8 cellular contexts compared by ENCODE assay signal in genomic region chr6:145015739-145016558, GRCh38.
A peak's percentile ranks its signal among the peaks of the same experiment; 100 is the strongest.
DNase-seq lines count a peak whose midpoint lies in the region; ATAC-seq, FAIRE-seq and TF ChIP-seq lines count a peak whose summit lies in the region.

No MANE protein-coding gene starts in this region.

- H3K4me3 Mint-ChIP-seq in activated T-cell treated with anti-CD3 and anti-CD28 coated beads, Interleukin-2, amount 50 U/mL, for 4 hours = no peak overlapping the region

- TF ChIP-seq RAD21 in HepG2 (CRISPR knock-in tag; IDR thresholded peaks at IDR 0.05) = no peak

- H3K4me2 ChIP-seq in HepG2 (ENCODE audit: low read depth, low read length) (no peak overlapping the region), OCI-LY7 (ENCODE audit: low read length) (no peak overlapping the region)

- H2AFZ ChIP-seq in HepG2 (ENCODE audit: low read length) = no peak overlapping the region
- no peak overlapping the region for H2AFZ ChIP-seq in OCI-LY7 (ENCODE audit: low read length)

- H3K36me3 ChIP-seq in HepG2 (replicated peaks in 1 of 2; ENCODE audit: control insufficient read depth in 1 of 2, insufficient read depth in 2 of 2, low read length in 2 of 2) = no peaks in the 10 kb centered on the region
- H3K36me3 ChIP-seq in OCI-LY7 (ENCODE audit: insufficient read depth, low read length) = no peaks in the 10 kb centered on the region

- H3K4me3 ChIP-seq in HepG2 (replicated peaks in 1 of 3; ENCODE audit: insufficient read depth in 1 of 3, low read depth in 2 of 3, low read length in 3 of 3) (no peak overlapping the region), OCI-LY7 (ENCODE audit: low read depth, low read length, poor library complexity, severe bottlenecking) (no peak overlapping the region)

- intact Hi-C loops in HepG2 (cut with micrococcal nuclease; ENCODE audit: unreplicated experiment) (no loop called here), OCI-LY7 (cut with micrococcal nuclease; ENCODE audit: unreplicated experiment) (no loop called here)

- TF ChIP-seq POLR2A in HepG2 (IDR thresholded peaks at IDR 0.05; ENCODE audit: insufficient read depth in 1 of 2, low read depth in 2 of 2, low read length in 2 of 2) = no peak

- H3K79me2 ChIP-seq in HepG2 (ENCODE audit: insufficient read depth, low read length) (no peaks in the 10 kb centered on the region), OCI-LY7 (ENCODE audit: insufficient read depth, low read depth, low read length) (no peaks in the 10 kb centered on the region)

- H3K4me1 Mint-ChIP-seq in activated T-cell treated with anti-CD3 and anti-CD28 coated beads, Interleukin-2, amount 50 U/mL, for 4 hours (ENCODE audit: low read depth) = peaks cover 5% of the 10 kb centered on the region

- no peak for TF ChIP-seq EP300 in HepG2 (IDR thresholded peaks at IDR 0.05; ENCODE audit: low read depth in 2 of 2, low read length in 2 of 2)
- TF ChIP-seq EP300 in HepG2 (CRISPR knock-in tag; IDR thresholded peaks at IDR 0.05; ENCODE audit: borderline replicate concordance) = no peak

- no TSS peak for BruUV-seq in HepG2 (replicated peaks; lab: Mats Ljungman, UMichigan)
- BruUV-seq in OCI-LY7 (replicated peaks; lab: Mats Ljungman, UMichigan) = no TSS peak

- POLR2A ChIA-PET in HepG2 (lab: Yijun Ruan, JAX) (no interaction called here), OCI-LY7 (lab: Charles Lee) (no interaction called here)

- H3K27ac ChIP-seq in HepG2 (ENCODE audit: extremely low read length, insufficient read depth, low read length) (no peak overlapping the region), OCI-LY7 (ENCODE audit: low read depth, low read length, poor library complexity, severe bottlenecking) (no peak overlapping the region)

- H3K36me3 Mint-ChIP-seq in activated T-cell treated with anti-CD3 and anti-CD28 coated beads, Interleukin-2, amount 50 U/mL, for 4 hours (ENCODE audit: insufficient read depth) = no peaks in the 10 kb centered on the region

- in situ Hi-C loops in HepG2 (cut with HindIII; ENCODE audit: extremely low pct_ligation_motif_present, low pct_unique_long_range_greater_than_20kb) = no loop called here

- H3K9ac ChIP-seq in HepG2 (ENCODE audit: insufficient read depth, low read depth, low read length) = no peak overlapping the region

- peak; percentile 9 for DNase-seq in GDM1 (lab: John Stamatoyannopoulos, UW)
- DNase-seq in activated T-cell treated with anti-CD3 and anti-CD28 coated beads, Interleukin-2, amount 50 U/mL, for 4 hours = no peak
- DNase-seq in HepG2 (ENCODE audit: low spot score) = no peak
- no peak for DNase-seq in NCI-H1930 (lab: John Stamatoyannopoulos, UW)
- DNase-seq in OCI-LY7 (ENCODE audit: low spot score) = no peak
- no peak for DNase-seq in activated gamma-delta T cell treated with Interleukin-2 at 50 U/mL for 16 hours

- H3K27me3 Mint-ChIP-seq in activated T-cell treated with anti-CD3 and anti-CD28 coated beads, Interleukin-2, amount 50 U/mL, for 4 hours (ENCODE audit: low read depth) = peaks cover 9% of the 10 kb centered on the region

- CTCF ChIA-PET in HepG2 (lab: Yijun Ruan, JAX; ENCODE audit: low intra/inter-chr PET ratio, low total read pairs) = no interaction called here
- CTCF ChIA-PET in OCI-LY7 (lab: Charles Lee; ENCODE audit: unreplicated experiment) = no interaction called here

- peaks cover 4% of the 10 kb centered on the region; the same call in 1 of the 2 replicates for H3K9me3 ChIP-seq in HepG2 (ENCODE audit: low read length)
- H3K9me3 ChIP-seq in OCI-LY7 (ENCODE audit: low read length) = no peaks in the 10 kb centered on the region

- ATAC-seq in GM21381 (IDR thresholded peaks at IDR 0.05; ENCODE audit: unreplicated experiment) (peak; percentile 97), HG03520 (IDR thresholded peaks at IDR 0.05; ENCODE audit: unreplicated experiment) (peak; percentile 98), HepG2 (peak; percentile 54; the same call in 2 of the 3 replicates)
- ATAC-seq in activated T-cell treated with anti-CD3 and anti-CD28 coated beads, Interleukin-2, amount 50 U/mL, for 4 hours = peak; percentile 94 to 95

- H3K9me2 ChIP-seq in OCI-LY7 (ENCODE audit: insufficient read depth, low read length) = no peaks in the 10 kb centered on the region

- H3K4me1 ChIP-seq in HepG2 (ENCODE audit: insufficient read depth, low read length) (peaks cover 6% of the 10 kb centered on the region), OCI-LY7 (ENCODE audit: insufficient read depth, low read length, poor library complexity, severe bottlenecking) (no peaks in the 10 kb centered on the region)

- H3K27me3 ChIP-seq in HepG2 (ENCODE audit: control insufficient read depth in 1 of 2, insufficient read depth in 2 of 2, low read length in 2 of 2) = no peaks in the 10 kb centered on the region; a peak in 1 of 5 replicates

- H4K20me1 ChIP-seq in HepG2 (ENCODE audit: insufficient read depth, low read length) = no peaks in the 10 kb centered on the region
- no peaks in the 10 kb centered on the region for H4K20me1 ChIP-seq in OCI-LY7 (ENCODE audit: insufficient read depth, low read length)

- TF ChIP-seq CTCF in HepG2 (CRISPR knock-in tag; IDR thresholded peaks at IDR 0.05) (no peak), OCI-LY7 (conservative IDR thresholded peaks at IDR 0.05; ENCODE audit: low read length) (no peak)

- no peak for FAIRE-seq in HepG2 (lab: Jason Lieb, UNC)

- H3K9me3 Mint-ChIP-seq in activated T-cell treated with anti-CD3 and anti-CD28 coated beads, Interleukin-2, amount 50 U/mL, for 4 hours = no peaks in the 10 kb centered on the region

- WGBS in HepG2 (ENCODE audit: low lambda C conversion rate) = 20% methylated on average over 2 of the region's 2 CpGs

TF ChIP-seq in HepG2, 621 proteins besides CTCF, POLR2A, EP300 and RAD21:
- TF ChIP-seq NCOA2 (CRISPR knock-in tag; IDR thresholded peaks at IDR 0.05) (no peak), MAFF (IDR thresholded peaks at IDR 0.05; ENCODE audit: low read depth, low read length) (0 out of 2 replicates have a peak, but pooled peaks have one; percentile 31), MLXIP (CRISPR knock-in tag; IDR thresholded peaks at IDR 0.05; ENCODE audit: borderline replicate concordance) (no peak), ZNF225 (CRISPR knock-in tag; IDR thresholded peaks at IDR 0.05) (no peak), SAP130 (CRISPR knock-in tag; IDR thresholded peaks at IDR 0.05; ENCODE audit: low read depth) (0 out of 2 replicates have a peak, but pooled peaks have one; percentile 14), MAFK (conservative IDR thresholded peaks at IDR 0.05 in 1 of 2, IDR thresholded peaks at IDR 0.05 in 1 of 2; ENCODE audit: low read length in 2 of 2) (peak in 1 of 2 experiments; percentile 22; a peak in 2 of 4 replicates), FOSL2 (CRISPR knock-in tag; IDR thresholded peaks at IDR 0.05) (peak; percentile 72)
